Comparison of ENCODE assay signal across 22 cellular contexts in genomic region chr19:45216677-45217076, GRCh38. TPM values are rescaled to one million over a fixed set of nuclear protein-coding genes. Genes with fewer than 3 reads are reported as not detected.
DNase-seq lines count a peak whose midpoint lies in the region; ATAC-seq and TF ChIP-seq lines count a peak whose summit lies in the region.
"Had no signal": no experiment of that assay in that cellular context is flagged by ENCODE, and none has a peak within 500 bp of the region (broad histone marks: within the 10 kb centered on the region; RNA-seq: fewer than 3 reads in every experiment).

No MANE protein-coding gene starts in this region.

- peak overlapping the region; percentile 84; the same call in 1 of the 2 replicates for H3K27ac ChIP-seq in VCaP
- no peak overlapping the region for H3K27ac ChIP-seq in iPS-20b (ENCODE audit: low read length)
- H3K27ac ChIP-seq: GM23248, SK-N-MC had no signal

- H3K4me3 Mint-ChIP-seq in type B pancreatic cell: peak overlapping the region; percentile 41

- H3K27me3 Mint-ChIP-seq in type B pancreatic cell: peaks cover 67% of the 10 kb centered on the region

- no peak overlapping the region for H3K27ac Mint-ChIP-seq in type B pancreatic cell

- H3K36me3 Mint-ChIP-seq in type B pancreatic cell: no peaks in the 10 kb centered on the region

- no peaks in the 10 kb centered on the region for H3K9me3 ChIP-seq in iPS-20b (ENCODE audit: insufficient read depth, low read depth, low read length)
- H3K9me3 ChIP-seq: BLaER1 treated with 17β-estradiol and CSF1 and Interleukin-3, amounts not matched to agents 10 nM and 100 nM had no signal

- no peak overlapping the region for H3K9ac ChIP-seq in iPS-20b (ENCODE audit: low read depth, low read length)
- H3K9ac ChIP-seq: GM23248 had no signal

- peaks cover 25% of the 10 kb centered on the region for H3K4me1 Mint-ChIP-seq in type B pancreatic cell (ENCODE audit: unreplicated experiment)

- H3K27me3 ChIP-seq in iPS-20b (ENCODE audit: insufficient read depth, low read length): peaks cover 68% of the 10 kb centered on the region

- ATAC-seq in GM18867 (IDR thresholded peaks at IDR 0.05; ENCODE audit: unreplicated experiment): no peak

- no peaks in the 10 kb centered on the region for H3K9me3 Mint-ChIP-seq in type B pancreatic cell

- no peak for TF ChIP-seq CTCF in VCaP (conservative IDR thresholded peaks at IDR 0.05)
- TF ChIP-seq CTCF in type B pancreatic cell (conservative IDR thresholded peaks at IDR 0.05): no peak

- H3K4me3 ChIP-seq in iPS-20b (ENCODE audit: low read length): peak overlapping the region; percentile 66; the same call in 1 of the 2 replicates
- H3K4me3 ChIP-seq: SK-N-MC had no signal

- H3K4me1 ChIP-seq in iPS-20b (ENCODE audit: insufficient read depth, low read length): peaks cover 6% of the 10 kb centered on the region; the same call in 1 of the 2 replicates

- peak; percentile 6 for DNase-seq in dermis blood vessel endothelial cell
- no peak for DNase-seq in type B pancreatic cell (ENCODE audit: extremely low spot score, unreplicated experiment)
- DNase-seq in GM03348 (ENCODE audit: low spot score): no peak
- DNase-seq in NAMALWA (ENCODE audit: low spot score): no peak
- DNase-seq: DMS79 treated with DMSO at 0.1 percent for 48 hours, KBM-7, NCI-H1417, NCI-H187, NCI-H2107, NCI-H2227 treated with DMSO at 0.1 percent for 48 hours, NCI-H510A treated with DMSO at 0.1 percent for 48 hours, NCI-H82, SHP77 had no signal

- no peaks in the 10 kb centered on the region for H3K36me3 ChIP-seq in iPS-20b (ENCODE audit: insufficient read depth, low read depth, low read length)
- H3K36me3 ChIP-seq: BLaER1 treated with 17β-estradiol and CSF1 and Interleukin-3, amounts not matched to agents 10 nM and 100 nM had no signal

RNA-seq across cellular contexts. Expression of gene EXOC3L2, which starts 28.5 kb away (rescaled TPM):
- 1.7 and 3.1 TPM in 2 replicates for total RNA-seq in dermis blood vessel endothelial cell
- 0.60 TPM in 1 of 2 replicates, not detected in the other for total RNA-seq in type B pancreatic cell (ENCODE audit: low replicate concordance)
- total RNA-seq: G401, GM23248, HepG2, RPMI7951 had no signal

RNA-seq across cellular contexts. Expression of gene MARK4, which starts 34.4 kb away (rescaled TPM):
- 14.0 and 32.1 TPM in 2 replicates for total RNA-seq in dermis blood vessel endothelial cell
- total RNA-seq in type B pancreatic cell (ENCODE audit: low replicate concordance): 38.8 and 47.3 TPM in 2 replicates

RNA-seq across cellular contexts. Expression of gene BLOC1S3, which starts 38.1 kb away (rescaled TPM):
- total RNA-seq in dermis blood vessel endothelial cell (8.3 and 10.0 TPM in 2 replicates), type B pancreatic cell (ENCODE audit: low replicate concordance) (9.2 and 10.2 TPM in 2 replicates)

RNA-seq across cellular contexts. Expression of gene TRAPPC6A, which starts 38.6 kb away (rescaled TPM):
- total RNA-seq in dermis blood vessel endothelial cell: 8.8 and 36.8 TPM in 2 replicates
- total RNA-seq in type B pancreatic cell (ENCODE audit: low replicate concordance): 36.7 and 41.3 TPM in 2 replicates

RNA-seq across cellular contexts. Expression of gene NKPD1, which starts 55.9 kb away (rescaled TPM):
- 0.34 and 0.37 TPM in 2 replicates for total RNA-seq in dermis blood vessel endothelial cell
- 0.56 and 1.3 TPM in 2 replicates for total RNA-seq in type B pancreatic cell (ENCODE audit: low replicate concordance)
- total RNA-seq: HepG2 had no signal
